Comparison of ENCODE assay signal across 8 cellular contexts in the genomic region with DNA sequence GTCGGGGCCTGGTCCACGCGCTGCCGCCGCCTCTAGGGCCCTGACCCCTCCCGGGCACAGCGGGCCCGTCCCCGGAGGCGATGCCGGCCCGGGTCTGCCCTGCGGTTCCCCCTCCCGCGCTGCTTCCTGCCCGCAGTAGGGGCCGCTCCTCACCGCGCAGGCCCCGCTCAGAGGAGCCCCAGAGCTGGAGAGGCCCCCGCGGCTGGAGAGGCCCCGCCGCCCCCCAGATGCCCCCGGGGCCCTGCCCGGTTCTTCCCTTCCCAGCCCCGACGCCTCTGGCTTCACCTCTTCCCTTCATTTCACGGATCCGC. TPM values are rescaled to one million over a fixed set of nuclear protein-coding genes. Genes with fewer than 3 reads are reported as not detected.
A peak's percentile ranks its signal among the peaks of the same experiment; 100 is the strongest.
DNase-seq lines count a peak whose midpoint lies in the region; ATAC-seq, FAIRE-seq and TF ChIP-seq lines count a peak whose summit lies in the region.
"Not testable (repeated sequence)": the region's sequence is repeated elsewhere in the genome, so short reads cannot be mapped to it uniquely, and the experiment has no call there.

No MANE protein-coding gene starts in this region.

- not testable (repeated sequence) for H3K4me1 ChIP-seq in RWPE2 (ENCODE audit: insufficient read depth, poor library complexity, severe bottlenecking); mucosa of descending colon (ENCODE audit: low read depth); pancreas

- H3K9me3 Mint-ChIP-seq in CD14-positive monocyte; activated CD8-positive, alpha-beta T cell treated with anti-CD3 and anti-CD28 coated beads for 36 hours; activated T-helper 1 cell treated with anti-CD3 and anti-CD28 coated beads, Interleukin-12 subunit alpha, Interleukin-12 subunit beta, Interleukin-2, Interleukin-4 antibody, amounts not matched to agents 30 ng/mL and 10 ng/mL and 1 ng/mL, durations not matched to agents 14 hours and 24 hours and 36 hours; activated naive CD8-positive, alpha-beta T cell treated with anti-CD3 and anti-CD28 coated beads, Interleukin-2, amount 10 ng/mL, durations not matched to agents 7 days and 5 days; immature natural killer cell: not testable (repeated sequence)

- not testable (repeated sequence) for H3K4me3 ChIP-seq in RWPE2 (ENCODE audit: severe bottlenecking); mucosa of descending colon; pancreas

- not testable (repeated sequence) for H3K36me3 Mint-ChIP-seq in CD14-positive monocyte; activated CD8-positive, alpha-beta T cell treated with anti-CD3 and anti-CD28 coated beads for 36 hours (ENCODE audit: low read depth); activated T-helper 1 cell treated with anti-CD3 and anti-CD28 coated beads, Interleukin-12 subunit alpha, Interleukin-12 subunit beta, Interleukin-2, Interleukin-4 antibody, amounts not matched to agents 30 ng/mL and 10 ng/mL and 1 ng/mL, durations not matched to agents 14 hours and 24 hours and 36 hours (ENCODE audit: low read depth); activated naive CD8-positive, alpha-beta T cell treated with anti-CD3 and anti-CD28 coated beads, Interleukin-2, amount 10 ng/mL, durations not matched to agents 7 days and 5 days; immature natural killer cell

- H3K4me3 Mint-ChIP-seq in CD14-positive monocyte: peak overlapping the region; percentile 48 to 77
- not testable (repeated sequence) for H3K4me3 Mint-ChIP-seq in activated CD8-positive, alpha-beta T cell treated with anti-CD3 and anti-CD28 coated beads for 36 hours
- peak overlapping the region; percentile 15 for H3K4me3 Mint-ChIP-seq in activated T-helper 1 cell treated with anti-CD3 and anti-CD28 coated beads, Interleukin-12 subunit alpha, Interleukin-12 subunit beta, Interleukin-2, Interleukin-4 antibody, amounts not matched to agents 30 ng/mL and 10 ng/mL and 1 ng/mL, durations not matched to agents 14 hours and 24 hours and 36 hours
- peak overlapping the region; percentile 39 for H3K4me3 Mint-ChIP-seq in activated naive CD8-positive, alpha-beta T cell treated with anti-CD3 and anti-CD28 coated beads, Interleukin-2, amount 10 ng/mL, durations not matched to agents 7 days and 5 days
- H3K4me3 Mint-ChIP-seq in immature natural killer cell: peak overlapping the region; percentile 51 to 78 (median 56)

- not testable (repeated sequence) for H3K27ac Mint-ChIP-seq in CD14-positive monocyte; activated CD8-positive, alpha-beta T cell treated with anti-CD3 and anti-CD28 coated beads for 36 hours; activated T-helper 1 cell treated with anti-CD3 and anti-CD28 coated beads, Interleukin-12 subunit alpha, Interleukin-12 subunit beta, Interleukin-2, Interleukin-4 antibody, amounts not matched to agents 30 ng/mL and 10 ng/mL and 1 ng/mL, durations not matched to agents 14 hours and 24 hours and 36 hours; activated naive CD8-positive, alpha-beta T cell treated with anti-CD3 and anti-CD28 coated beads, Interleukin-2, amount 10 ng/mL, durations not matched to agents 7 days and 5 days; immature natural killer cell

- not testable (repeated sequence) for FAIRE-seq in pancreas (lab: Jason Lieb, UNC)

- H3K9me3 ChIP-seq in RWPE2 (ENCODE audit: severe bottlenecking); mucosa of descending colon; pancreas: not testable (repeated sequence)

- POLR2A ChIA-PET in activated CD8-positive, alpha-beta T cell treated with anti-CD3 and anti-CD28 coated beads for 36 hours (lab: Charles Lee); activated naive CD8-positive, alpha-beta T cell treated with anti-CD3 and anti-CD28 coated beads, Interleukin-2, amount 10 ng/mL, durations not matched to agents 7 days and 5 days (lab: Charles Lee): not testable (repeated sequence)

- H3K27me3 ChIP-seq in RWPE2 (ENCODE audit: insufficient read depth, poor library complexity, severe bottlenecking); pancreas: not testable (repeated sequence)

- DNase-seq in CD14-positive monocyte (ENCODE audit: low spot score); RWPE2 (ENCODE audit: low spot score); activated CD8-positive, alpha-beta T cell treated with anti-CD3 and anti-CD28 coated beads for 36 hours; activated T-helper 1 cell treated with anti-CD3 and anti-CD28 coated beads, Interleukin-12 subunit alpha, Interleukin-12 subunit beta, Interleukin-2, Interleukin-4 antibody, amounts not matched to agents 30 ng/mL and 10 ng/mL and 1 ng/mL, durations not matched to agents 14 hours and 24 hours and 36 hours (ENCODE audit: low spot score); activated naive CD8-positive, alpha-beta T cell treated with anti-CD3 and anti-CD28 coated beads, Interleukin-2, amount 10 ng/mL, durations not matched to agents 7 days and 5 days; immature natural killer cell; mucosa of descending colon; pancreas: not testable (repeated sequence)

- not testable (repeated sequence) for H3K36me3 ChIP-seq in RWPE2 (ENCODE audit: low read depth); mucosa of descending colon (ENCODE audit: low read depth); pancreas

- CTCF ChIA-PET in activated CD8-positive, alpha-beta T cell treated with anti-CD3 and anti-CD28 coated beads for 36 hours (lab: Charles Lee): not testable (repeated sequence)

- no CpG with 5 or more reads among the region's 30 CpGs for WGBS in pancreas, 2 donors

- H3K27me3 Mint-ChIP-seq in CD14-positive monocyte (ENCODE audit: low read depth in 3 of 3): peaks cover 9 to 24% (median 18%) of the 10 kb centered on the region in 3 donors
- H3K27me3 Mint-ChIP-seq in activated CD8-positive, alpha-beta T cell treated with anti-CD3 and anti-CD28 coated beads for 36 hours: peaks cover 11% of the 10 kb centered on the region
- not testable (repeated sequence) for H3K27me3 Mint-ChIP-seq in activated T-helper 1 cell treated with anti-CD3 and anti-CD28 coated beads, Interleukin-12 subunit alpha, Interleukin-12 subunit beta, Interleukin-2, Interleukin-4 antibody, amounts not matched to agents 30 ng/mL and 10 ng/mL and 1 ng/mL, durations not matched to agents 14 hours and 24 hours and 36 hours (ENCODE audit: insufficient read depth); immature natural killer cell (ENCODE audit: low read depth in 3 of 3)
- H3K27me3 Mint-ChIP-seq in activated naive CD8-positive, alpha-beta T cell treated with anti-CD3 and anti-CD28 coated beads, Interleukin-2, amount 10 ng/mL, durations not matched to agents 7 days and 5 days: peaks cover 11% of the 10 kb centered on the region

- H3K27ac ChIP-seq in RWPE2 (ENCODE audit: poor library complexity, severe bottlenecking); pancreas: not testable (repeated sequence)

- intact Hi-C loops in CD14-positive monocyte (cut with micrococcal nuclease); activated CD8-positive, alpha-beta T cell treated with anti-CD3 and anti-CD28 coated beads for 36 hours (cut with micrococcal nuclease); activated T-helper 1 cell treated with anti-CD3 and anti-CD28 coated beads, Interleukin-12 subunit alpha, Interleukin-12 subunit beta, Interleukin-2, Interleukin-4 antibody, amounts not matched to agents 30 ng/mL and 10 ng/mL and 1 ng/mL, durations not matched to agents 14 hours and 24 hours and 36 hours (cut with micrococcal nuclease); pancreas (cut with DNase I): not testable (repeated sequence)
- intact Hi-C loops in mucosa of descending colon (cut with DNase I, micrococcal nuclease): loop anchor here in 1 of 2 donors (10.0 kb wide), 1 partner anchor 367 kb away; no protein-coding TSS in a partner anchor

- H3K4me1 Mint-ChIP-seq in CD14-positive monocyte; activated CD8-positive, alpha-beta T cell treated with anti-CD3 and anti-CD28 coated beads for 36 hours (ENCODE audit: low read depth); activated T-helper 1 cell treated with anti-CD3 and anti-CD28 coated beads, Interleukin-12 subunit alpha, Interleukin-12 subunit beta, Interleukin-2, Interleukin-4 antibody, amounts not matched to agents 30 ng/mL and 10 ng/mL and 1 ng/mL, durations not matched to agents 14 hours and 24 hours and 36 hours (ENCODE audit: low read depth); activated naive CD8-positive, alpha-beta T cell treated with anti-CD3 and anti-CD28 coated beads, Interleukin-2, amount 10 ng/mL, durations not matched to agents 7 days and 5 days; immature natural killer cell: not testable (repeated sequence)

- ATAC-seq in RWPE2 (ENCODE audit: low read depth): peak; percentile 26; the same call in 1 of the 3 replicates
- peak; percentile 57 for ATAC-seq in activated CD8-positive, alpha-beta T cell treated with anti-CD3 and anti-CD28 coated beads for 36 hours
- peak; percentile 36 for ATAC-seq in activated naive CD8-positive, alpha-beta T cell treated with anti-CD3 and anti-CD28 coated beads, Interleukin-2, amount 10 ng/mL, durations not matched to agents 7 days and 5 days (ENCODE audit: low read depth)
- peak; percentile 15 for ATAC-seq in mucosa of descending colon
- ATAC-seq in pancreas: peak; percentile 17 to 32 (median 22)

- not testable (repeated sequence) for TF ChIP-seq CTCF in CD14-positive monocyte (IDR thresholded peaks at IDR 0.05); RWPE2 (IDR thresholded peaks at IDR 0.05; ENCODE audit: poor library complexity, severe bottlenecking); activated CD8-positive, alpha-beta T cell treated with anti-CD3 and anti-CD28 coated beads for 36 hours (IDR thresholded peaks at IDR 0.05); mucosa of descending colon (IDR thresholded peaks at IDR 0.05); pancreas (IDR thresholded peaks at IDR 0.05)

RNA-seq across cellular contexts. Expression of gene SFSWAP, which starts 48.9 kb away (rescaled TPM):
- polyA plus RNA-seq in CD14-positive monocyte (10 to 100 TPM in 1 of 2 donors, 1 to 10 TPM in 1; 7.3 to 10.7 TPM), immature natural killer cell (10 to 100 TPM in 2 of 3 donors, 1 to 10 TPM in 1; 6.0 to 26.2 (median 16.6) TPM), pancreas (10 to 100 TPM; 41.2 to 50.7 TPM)
- total RNA-seq in activated CD8-positive, alpha-beta T cell treated with anti-CD3 and anti-CD28 coated beads for 36 hours: 10 to 100 TPM; 47.6 to 49.3 TPM
- total RNA-seq in activated T-helper 1 cell treated with anti-CD3 and anti-CD28 coated beads, Interleukin-12 subunit alpha, Interleukin-12 subunit beta, Interleukin-2, Interleukin-4 antibody, amounts not matched to agents 30 ng/mL and 10 ng/mL and 1 ng/mL, durations not matched to agents 14 hours and 24 hours and 36 hours: 65.3 and 69.3 TPM in 2 replicates
- total RNA-seq in activated naive CD8-positive, alpha-beta T cell treated with anti-CD3 and anti-CD28 coated beads, Interleukin-2, amount 10 ng/mL, durations not matched to agents 7 days and 5 days: 10 to 100 TPM; 65.5 to 67.8 TPM
- total RNA-seq in mucosa of descending colon (10 to 100 TPM; 34.5 to 52.7 (median 50.7) TPM), pancreas (10 to 100 TPM; 12.9 to 25.0 (median 18.1) TPM)
